In the genomic region with DNA sequence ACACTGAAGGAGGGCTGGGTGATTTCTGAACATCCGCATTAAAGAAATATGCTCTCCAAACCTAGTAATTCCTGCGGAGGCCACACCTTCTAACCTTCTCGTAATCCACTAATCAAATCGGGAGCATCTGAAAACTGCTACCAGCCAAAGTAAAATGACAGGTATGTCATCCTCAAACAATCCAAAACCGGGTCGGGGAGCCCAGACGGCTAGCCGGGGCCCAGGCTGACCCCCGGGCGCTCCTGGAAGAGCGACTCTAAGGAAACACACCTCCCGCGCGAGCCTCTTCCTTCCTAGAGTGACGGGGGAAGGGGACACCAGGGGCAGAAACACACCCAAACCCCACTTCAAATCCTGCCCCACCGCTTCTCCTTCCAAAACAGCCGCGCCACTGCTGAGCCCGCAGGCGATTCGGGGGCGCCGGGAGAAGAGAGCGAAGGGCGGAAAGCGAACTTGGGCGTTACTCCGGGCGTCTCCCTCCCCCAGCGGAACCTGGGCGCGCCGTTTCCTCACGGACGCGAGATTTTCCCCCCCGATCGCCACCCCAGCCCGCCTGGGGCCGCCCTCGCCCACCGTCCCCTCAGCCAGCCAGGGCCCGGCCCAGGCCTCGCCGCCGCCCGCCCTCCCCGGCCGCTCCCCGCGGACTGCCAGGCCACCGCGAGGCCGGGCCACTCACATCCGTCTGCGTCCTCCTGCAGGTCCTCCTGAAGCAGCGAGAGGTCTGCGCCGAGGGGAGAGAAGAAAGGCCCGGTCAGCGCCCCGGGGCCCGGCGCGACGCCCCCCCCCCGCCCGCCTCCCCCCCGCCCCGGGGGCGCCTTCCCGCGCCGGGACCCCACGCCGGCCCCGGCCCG, we compare ENCODE assay signal across 8 cellular contexts. TPM values are rescaled to one million over a fixed set of nuclear protein-coding genes. Genes with fewer than 3 reads are reported as not detected.
DNase-seq lines count a peak whose midpoint lies in the region; ATAC-seq and TF ChIP-seq lines count a peak whose summit lies in the region.

No MANE protein-coding gene starts in this region.

- peak; percentile 35 for ATAC-seq in GM19438 (IDR thresholded peaks at IDR 0.05; ENCODE audit: low read depth, unreplicated experiment)
- peak; percentile 20 for ATAC-seq in HG03565 (IDR thresholded peaks at IDR 0.05; ENCODE audit: unreplicated experiment)
- peak; percentile 66 for ATAC-seq in upper lobe of right lung

- peak; percentile 29 to 57 (median 34) for DNase-seq in CD8-positive, alpha-beta memory T cell
- DNase-seq in SJCRH30 (peak; percentile 55 to 58), cardiac muscle cell (ENCODE audit: low read depth in 1 of 2, low spot score in 1 of 2) (peak; percentile 63 to 73), osteocyte (ENCODE audit: extremely low spot score, unreplicated experiment) (peak; percentile 89), upper lobe of right lung (peak; percentile 90)

- H3K27ac Mint-ChIP-seq in CD8-positive, alpha-beta memory T cell: peak overlapping the region; percentile 84 to 99 (median 95)
- peak overlapping the region; percentile 64 for H3K27ac Mint-ChIP-seq in activated naive CD8-positive, alpha-beta T cell
- H3K27ac Mint-ChIP-seq in osteocyte (ENCODE audit: unreplicated experiment): peak overlapping the region; percentile 95

- peaks cover 15% of the 10 kb centered on the region for H3K4me1 ChIP-seq in CD8-positive, alpha-beta memory T cell (ENCODE audit: insufficient read depth, low read length)
- H3K4me1 ChIP-seq in SJCRH30: 0 out of 2 replicates have a peak, but pooled peaks cover 2% of the 10 kb centered on the region
- peaks cover 14% of the 10 kb centered on the region for H3K4me1 ChIP-seq in cardiac muscle cell (ENCODE audit: low read depth)
- H3K4me1 ChIP-seq in upper lobe of right lung: peaks cover 38% of the 10 kb centered on the region

- TF ChIP-seq CTCF in cardiac muscle cell (IDR thresholded peaks at IDR 0.05; ENCODE audit: low read depth, low read length): no peak
- peak; percentile 27 for TF ChIP-seq CTCF in osteocyte (IDR thresholded peaks at IDR 0.05)
- no peak for TF ChIP-seq CTCF in upper lobe of right lung (IDR thresholded peaks at IDR 0.05)

- POLR2A ChIA-PET in CD8-positive, alpha-beta memory T cell (lab: Charles Lee): no interaction called here

- H3K4me1 Mint-ChIP-seq in CD8-positive, alpha-beta memory T cell: peaks cover 39 to 55% (median 48%) of the 10 kb centered on the region in 3 donors
- peaks cover 39% of the 10 kb centered on the region for H3K4me1 Mint-ChIP-seq in activated naive CD8-positive, alpha-beta T cell (ENCODE audit: low read depth)
- H3K4me1 Mint-ChIP-seq in osteocyte (ENCODE audit: unreplicated experiment): peaks cover 62% of the 10 kb centered on the region

- no peaks in the 10 kb centered on the region for H3K9me3 ChIP-seq in CD8-positive, alpha-beta memory T cell (ENCODE audit: low read length)
- H3K9me3 ChIP-seq in SJCRH30 (replicated peaks): no peaks in the 10 kb centered on the region
- H3K9me3 ChIP-seq in cardiac muscle cell (ENCODE audit: low read depth): no peaks in the 10 kb centered on the region
- H3K9me3 ChIP-seq in upper lobe of right lung: no peaks in the 10 kb centered on the region

- peaks cover 0 to 18% (median 5%) of the 10 kb centered on the region in 3 donors for H3K36me3 Mint-ChIP-seq in CD8-positive, alpha-beta memory T cell
- peaks cover 5% of the 10 kb centered on the region for H3K36me3 Mint-ChIP-seq in activated naive CD8-positive, alpha-beta T cell
- H3K36me3 Mint-ChIP-seq in osteocyte (ENCODE audit: unreplicated experiment): peaks cover 11% of the 10 kb centered on the region

- H3K4me3 ChIP-seq in CD8-positive, alpha-beta memory T cell (ENCODE audit: low read length): peak overlapping the region; percentile 72
- H3K4me3 ChIP-seq in SJCRH30: peak overlapping the region; percentile 70
- peak overlapping the region; percentile 96 for H3K4me3 ChIP-seq in cardiac muscle cell
- peak overlapping the region; percentile 72 for H3K4me3 ChIP-seq in upper lobe of right lung

- no peaks in the 10 kb centered on the region for H3K27me3 Mint-ChIP-seq in CD8-positive, alpha-beta memory T cell
- H3K27me3 Mint-ChIP-seq in activated naive CD8-positive, alpha-beta T cell: no peaks in the 10 kb centered on the region
- H3K27me3 Mint-ChIP-seq in osteocyte (ENCODE audit: unreplicated experiment): no peaks in the 10 kb centered on the region

- intact Hi-C loops in upper lobe of right lung (cut with DNase I): no loop called here

- H3K9me3 Mint-ChIP-seq in CD8-positive, alpha-beta memory T cell: no peaks in the 10 kb centered on the region
- H3K9me3 Mint-ChIP-seq in activated naive CD8-positive, alpha-beta T cell (ENCODE audit: low read depth): no peaks in the 10 kb centered on the region
- no peaks in the 10 kb centered on the region for H3K9me3 Mint-ChIP-seq in osteocyte (ENCODE audit: unreplicated experiment)

- H3K36me3 ChIP-seq in CD8-positive, alpha-beta memory T cell (ENCODE audit: insufficient read depth, low read length): peaks cover 3% of the 10 kb centered on the region
- H3K36me3 ChIP-seq in SJCRH30 (peaks cover 10% of the 10 kb centered on the region; the same call in 1 of the 2 replicates), cardiac muscle cell (no peaks in the 10 kb centered on the region), upper lobe of right lung (peaks cover 9% of the 10 kb centered on the region)

- H3K27me3 ChIP-seq in CD8-positive, alpha-beta memory T cell (ENCODE audit: insufficient read depth, low read length, poor library complexity, severe bottlenecking): no peaks in the 10 kb centered on the region
- H3K27me3 ChIP-seq in SJCRH30 (no peaks in the 10 kb centered on the region), cardiac muscle cell (no peaks in the 10 kb centered on the region), upper lobe of right lung (no peaks in the 10 kb centered on the region)

- CTCF ChIA-PET in CD8-positive, alpha-beta memory T cell (lab: Charles Lee): no interaction called here

- H3K4me3 Mint-ChIP-seq in CD8-positive, alpha-beta memory T cell: peak overlapping the region; percentile 89 to 99 (median 95)
- peak overlapping the region; percentile 90 for H3K4me3 Mint-ChIP-seq in activated naive CD8-positive, alpha-beta T cell
- H3K4me3 Mint-ChIP-seq in osteocyte (ENCODE audit: unreplicated experiment): peak overlapping the region; percentile 93

- H3K27ac ChIP-seq in CD8-positive, alpha-beta memory T cell (ENCODE audit: low read depth, low read length): peak overlapping the region; percentile 76
- peak overlapping the region; percentile 51 for H3K27ac ChIP-seq in SJCRH30
- peak overlapping the region; percentile 98 for H3K27ac ChIP-seq in cardiac muscle cell
- H3K27ac ChIP-seq in upper lobe of right lung: peak overlapping the region; percentile 97

RNA-seq across cellular contexts. Expression of a gene that starts 0.6 kb away (rescaled TPM):
- total RNA-seq in CD8-positive, alpha-beta memory T cell: 10 to 100 TPM; 58.4 to 59.9 TPM
- 17.2 TPM for polyA plus RNA-seq in CD8-positive, alpha-beta memory T cell
- 51.8 and 53.4 TPM in 2 replicates for total RNA-seq in SJCRH30 (2014; rRNA removed; shearing (Covaris generic))
- total RNA-seq in cardiac muscle cell (58.7 and 75.1 TPM in 2 replicates), osteocyte (131 and 140 TPM in 2 replicates), upper lobe of right lung (141 TPM)
- polyA plus RNA-seq in cardiac muscle cell: 34.3 and 36.5 TPM in 2 replicates

Comparison
In these comparisons a context has a peak if more than half of its experiments do, and no peak if none do; other contexts are left out.
1. Peak in every context shown above with its lines: DNase-seq, ATAC-seq, H3K4me3 ChIP-seq and H3K27ac ChIP-seq.
2. DNase-seq: peak in every context shown above with its lines; median percentile 90 in upper lobe of right lung; 89 in osteocyte; 68 in cardiac muscle cell; 56 in SJCRH30; 34 in CD8-positive, alpha-beta memory T cell.